Comparison of ENCODE assay signal across 8 cellular contexts in the genomic region with DNA sequence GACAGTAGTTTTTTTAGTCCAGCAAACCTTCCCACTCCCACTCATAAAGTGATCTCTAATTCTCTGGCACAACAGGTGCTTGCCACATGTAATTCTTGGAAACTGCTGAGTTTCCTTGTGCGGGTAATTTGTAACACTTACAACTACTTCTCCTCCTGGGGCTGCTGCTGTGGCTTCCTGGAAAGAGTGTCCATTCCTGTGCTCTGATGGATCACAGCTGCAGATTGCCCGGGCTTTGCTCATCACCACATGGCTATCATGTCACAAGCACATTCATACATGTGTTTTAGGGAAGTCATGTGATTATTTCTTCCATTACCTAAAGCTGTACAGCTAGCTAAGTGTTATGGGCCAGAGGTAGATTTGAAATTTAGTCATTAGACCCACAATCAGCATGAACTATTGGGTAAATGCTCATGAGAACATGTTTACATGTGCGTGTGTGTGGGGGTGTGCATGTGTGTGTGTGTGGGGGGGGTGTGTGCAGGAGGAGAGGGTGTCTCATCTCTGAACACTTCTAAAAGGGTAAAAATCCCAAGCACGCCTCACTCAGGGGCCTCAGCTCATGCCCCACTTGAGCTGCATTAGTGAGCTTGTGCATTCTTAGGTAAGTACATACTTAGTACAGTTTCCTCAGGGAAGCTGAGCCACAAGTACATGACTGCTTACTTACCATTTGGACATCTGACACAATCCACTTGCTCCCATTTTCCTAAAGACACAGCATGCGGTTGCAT.
DNase-seq lines count a peak whose midpoint lies in the region; ATAC-seq, FAIRE-seq and TF ChIP-seq lines count a peak whose summit lies in the region.

No MANE protein-coding gene starts in this region.

- peak; percentile 12 for DNase-seq in stimulated activated CD4-positive, alpha-beta T cell treated with anti-CD3 and anti-CD28 coated beads, Interleukin-1b, Interleukin-23, amount 100 ng/mL, for 48 hours
- no peak for DNase-seq in stimulated activated CD4-positive, alpha-beta T cell treated with anti-CD3 and anti-CD28 coated beads, Interleukin-2, amount 100 ng/mL, for 48 hours
- peak; percentile 94 for DNase-seq in RPMI7951 (ENCODE audit: low read depth)
- DNase-seq in left ventricle myocardium superior = peak; percentile 47
- DNase-seq in urothelium cell line (ENCODE audit: low spot score) = peak; percentile 25
- no peak for DNase-seq in mesothelial cell of epicardium (ENCODE audit: low spot score in 2 of 2, unreplicated experiment in 2 of 2)
- no peak for DNase-seq in cerebellar cortex (ENCODE audit: low spot score)

- no peaks in the 10 kb centered on the region for H3K36me3 Mint-ChIP-seq in mesothelial cell of epicardium

- intact Hi-C loops in left ventricle myocardium superior (cut with micrococcal nuclease) = no loop called here

- peaks cover 4% of the 10 kb centered on the region for H3K9me3 Mint-ChIP-seq in mesothelial cell of epicardium

- ATAC-seq in left ventricle myocardium superior (peak; percentile 78), HG03457 (IDR thresholded peaks at IDR 0.05; ENCODE audit: unreplicated experiment) (no peak)

- FAIRE-seq in urothelium cell line (lab: Jason Lieb, UNC) = no peak

- peaks cover 3% of the 10 kb centered on the region for H3K27me3 Mint-ChIP-seq in mesothelial cell of epicardium (ENCODE audit: low read depth)

- H3K4me3 Mint-ChIP-seq in mesothelial cell of epicardium = no peak overlapping the region

- H3K4me1 Mint-ChIP-seq in mesothelial cell of epicardium = no peaks in the 10 kb centered on the region

- TF ChIP-seq CTCF in mesothelial cell of epicardium (IDR thresholded peaks at IDR 0.05; ENCODE audit: unreplicated experiment) = no peak

- no peak overlapping the region for H3K27ac Mint-ChIP-seq in mesothelial cell of epicardium

Comparison
In these comparisons a context has a peak if more than half of its experiments do, and no peak if none do; other contexts are left out.
1. DNase-seq: peak in stimulated activated CD4-positive, alpha-beta T cell treated with anti-CD3 and anti-CD28 coated beads, Interleukin-1b, Interleukin-23, amount 100 ng/mL, for 48 hours (single experiment), RPMI7951 (single experiment), left ventricle myocardium superior (single experiment) and urothelium cell line (single experiment); none in stimulated activated CD4-positive, alpha-beta T cell treated with anti-CD3 and anti-CD28 coated beads, Interleukin-2, amount 100 ng/mL, for 48 hours (0 of 2), mesothelial cell of epicardium (0 of 2) and cerebellar cortex (single experiment).